Comparison of ENCODE assay signal across 11 cellular contexts in the genomic region with DNA sequence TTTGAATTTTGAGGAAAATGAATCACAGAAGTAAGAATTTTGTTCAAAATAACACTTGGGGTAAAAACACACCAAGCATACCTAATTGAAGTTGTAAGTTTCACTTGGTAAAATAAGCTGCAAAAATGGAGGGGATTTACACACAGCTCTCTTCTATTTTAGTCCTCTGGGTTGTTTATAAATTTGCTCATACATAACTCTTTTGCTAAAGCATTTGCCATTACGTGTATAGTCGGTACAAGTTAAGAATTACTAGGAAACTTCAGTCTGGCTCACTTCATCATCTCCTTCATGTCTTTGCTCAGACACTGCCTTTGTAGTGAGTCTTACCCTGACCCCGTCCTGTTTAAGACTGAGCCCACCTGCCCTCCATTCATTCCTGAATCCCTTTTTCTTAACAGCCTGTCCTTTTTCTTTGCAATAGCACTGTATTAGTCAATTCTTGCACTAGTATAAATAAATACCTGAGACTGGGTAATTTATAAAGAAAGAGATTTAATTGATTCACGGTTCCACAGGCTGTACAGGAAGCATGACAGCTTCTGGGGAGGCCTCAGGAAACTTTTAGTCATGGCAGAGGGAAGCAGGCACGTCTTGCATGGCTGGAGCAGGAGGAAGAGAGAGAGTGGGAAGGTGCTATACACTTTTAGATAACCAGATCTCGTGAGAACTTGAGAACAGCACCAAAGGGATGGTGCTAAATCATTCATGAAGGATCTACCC. TPM values are rescaled to one million over a fixed set of nuclear protein-coding genes. Genes with fewer than 3 reads are reported as not detected.
A peak's percentile ranks its signal among the peaks of the same experiment; 100 is the strongest.
DNase-seq lines count a peak whose midpoint lies in the region; ATAC-seq lines count a peak whose summit lies in the region.
"Had no signal": no experiment of that assay in that cellular context is flagged by ENCODE, and none has a peak within 500 bp of the region (broad histone marks: within the 10 kb centered on the region; RNA-seq: fewer than 3 reads in every experiment).

No MANE protein-coding gene starts in this region.

- peaks cover 15% of the 10 kb centered on the region for H3K9me3 Mint-ChIP-seq in activated T-cell treated with anti-CD3 and anti-CD28 coated beads, Interleukin-2, amount 50 U/mL, for 24 hours
- H3K9me3 Mint-ChIP-seq in dendritic cell treated with granulocyte-macrophage colony-stimulating factor and Interleukin-4, amounts not matched to agents 40 ng/mL and 50 ng/mL, for 4 days = peaks cover 21% of the 10 kb centered on the region
- H3K9me3 Mint-ChIP-seq in stimulated activated naive B cell treated with anti-CD40 and anti-IgM and Interleukin-4, amounts not matched to agents 10 μg/mL and 1 μg/mL and 100 μg/mL, for 72 hours = peaks cover 13 to 17% of the 10 kb centered on the region in 2 donors

- peaks cover 54% of the 10 kb centered on the region for H3K36me3 Mint-ChIP-seq in activated T-cell treated with anti-CD3 and anti-CD28 coated beads, Interleukin-2, amount 50 U/mL, for 24 hours (ENCODE audit: low read depth)
- peaks cover 39% of the 10 kb centered on the region for H3K36me3 Mint-ChIP-seq in dendritic cell treated with granulocyte-macrophage colony-stimulating factor and Interleukin-4, amounts not matched to agents 40 ng/mL and 50 ng/mL, for 4 days (ENCODE audit: low read depth)
- H3K36me3 Mint-ChIP-seq in stimulated activated naive B cell treated with anti-CD40 and anti-IgM and Interleukin-4, amounts not matched to agents 10 μg/mL and 1 μg/mL and 100 μg/mL, for 72 hours = peaks cover 54 to 88% of the 10 kb centered on the region in 2 donors

- peaks cover 67% of the 10 kb centered on the region for H3K4me1 Mint-ChIP-seq in activated T-cell treated with anti-CD3 and anti-CD28 coated beads, Interleukin-2, amount 50 U/mL, for 24 hours (ENCODE audit: low read depth)
- peaks cover 51% of the 10 kb centered on the region for H3K4me1 Mint-ChIP-seq in dendritic cell treated with granulocyte-macrophage colony-stimulating factor and Interleukin-4, amounts not matched to agents 40 ng/mL and 50 ng/mL, for 4 days (ENCODE audit: low read depth)
- peaks cover 50 to 94% of the 10 kb centered on the region in 2 donors for H3K4me1 Mint-ChIP-seq in stimulated activated naive B cell treated with anti-CD40 and anti-IgM and Interleukin-4, amounts not matched to agents 10 μg/mL and 1 μg/mL and 100 μg/mL, for 72 hours

- peak overlapping the region; percentile 79 for H3K27ac Mint-ChIP-seq in activated T-cell treated with anti-CD3 and anti-CD28 coated beads, Interleukin-2, amount 50 U/mL, for 24 hours
- H3K27ac Mint-ChIP-seq in dendritic cell treated with granulocyte-macrophage colony-stimulating factor and Interleukin-4, amounts not matched to agents 40 ng/mL and 50 ng/mL, for 4 days = peak overlapping the region; percentile 86
- H3K27ac Mint-ChIP-seq in stimulated activated naive B cell treated with anti-CD40 and anti-IgM and Interleukin-4, amounts not matched to agents 10 μg/mL and 1 μg/mL and 100 μg/mL, for 72 hours = peak overlapping the region; percentile 98

- no peaks in the 10 kb centered on the region for H3K27me3 Mint-ChIP-seq in activated T-cell treated with anti-CD3 and anti-CD28 coated beads, Interleukin-2, amount 50 U/mL, for 24 hours
- no peaks in the 10 kb centered on the region for H3K27me3 Mint-ChIP-seq in dendritic cell treated with granulocyte-macrophage colony-stimulating factor and Interleukin-4, amounts not matched to agents 40 ng/mL and 50 ng/mL, for 4 days
- no peaks in the 10 kb centered on the region for H3K27me3 Mint-ChIP-seq in stimulated activated naive B cell treated with anti-CD40 and anti-IgM and Interleukin-4, amounts not matched to agents 10 μg/mL and 1 μg/mL and 100 μg/mL, for 72 hours

- intact Hi-C loops in dendritic cell treated with granulocyte-macrophage colony-stimulating factor and Interleukin-4, amounts not matched to agents 40 ng/mL and 50 ng/mL, for 4 days (cut with micrococcal nuclease) = no loop called here

- in situ Hi-C loops in G401 (cut with HindIII; ENCODE audit: low sequenced_read_pairs) = no loop called here

- H3K4me3 Mint-ChIP-seq in activated T-cell treated with anti-CD3 and anti-CD28 coated beads, Interleukin-2, amount 50 U/mL, for 24 hours = no peak overlapping the region
- H3K4me3 Mint-ChIP-seq in dendritic cell treated with granulocyte-macrophage colony-stimulating factor and Interleukin-4, amounts not matched to agents 40 ng/mL and 50 ng/mL, for 4 days = no peak overlapping the region
- peak overlapping the region; percentile 61 to 70 for H3K4me3 Mint-ChIP-seq in stimulated activated naive B cell treated with anti-CD40 and anti-IgM and Interleukin-4, amounts not matched to agents 10 μg/mL and 1 μg/mL and 100 μg/mL, for 72 hours

- ATAC-seq in GM21717 (IDR thresholded peaks at IDR 0.05; ENCODE audit: unreplicated experiment) = peak; percentile 45
- peak; percentile 80 to 84 for ATAC-seq in stimulated activated naive B cell treated with anti-CD40 and anti-IgM and Interleukin-4, amounts not matched to agents 10 μg/mL and 1 μg/mL and 100 μg/mL, for 72 hours (replicated peaks)

- no peak for DNase-seq in activated T-cell treated with anti-CD3 and anti-CD28 coated beads, Interleukin-2, amount 50 U/mL, for 24 hours
- DNase-seq in activated T-cell treated with anti-CD3 and anti-CD28 coated beads for 4 hours (no peak), NCI-H2081 (lab: John Stamatoyannopoulos, UW) (no peak), G401 (ENCODE audit: low spot score) (no peak), HPDE6-E6E7 (ENCODE audit: extremely low spot score) (no peak)
- peak; percentile 72 for DNase-seq in stimulated activated naive B cell treated with anti-CD40 and anti-IgM and Interleukin-4, amounts not matched to agents 10 μg/mL and 1 μg/mL and 100 μg/mL, for 72 hours
- DNase-seq: activated CD4-positive, CD25-positive, alpha-beta regulatory T cell treated with anti-CD3 and anti-CD28 coated beads, Interleukin-2, amount 50 U/mL, for 72 hours; HCEC 1CT; occipital lobe had no signal

RNA-seq across cellular contexts. Expression of gene SIPA1L1, which starts 38.1 kb away (rescaled TPM):
- 9.9 and 16.3 TPM in 2 replicates for total RNA-seq in G401 (2014; rRNA removed; shearing (Covaris generic))

Comparison
In these comparisons a context has a peak if more than half of its experiments do, and no peak if none do; other contexts are left out.
1. H3K4me3 Mint-ChIP-seq: peak in stimulated activated naive B cell treated with anti-CD40 and anti-IgM and Interleukin-4, amounts not matched to agents 10 μg/mL and 1 μg/mL and 100 μg/mL, for 72 hours (2 of 2); none in activated T-cell treated with anti-CD3 and anti-CD28 coated beads, Interleukin-2, amount 50 U/mL, for 24 hours (single experiment) and dendritic cell treated with granulocyte-macrophage colony-stimulating factor and Interleukin-4, amounts not matched to agents 40 ng/mL and 50 ng/mL, for 4 days (single experiment).
2. Peak in every context shown above with its lines, with median percentiles within 50 percentile points of each other: H3K27ac Mint-ChIP-seq.